8 cellular contexts compared by ENCODE assay signal in the genomic region with DNA sequence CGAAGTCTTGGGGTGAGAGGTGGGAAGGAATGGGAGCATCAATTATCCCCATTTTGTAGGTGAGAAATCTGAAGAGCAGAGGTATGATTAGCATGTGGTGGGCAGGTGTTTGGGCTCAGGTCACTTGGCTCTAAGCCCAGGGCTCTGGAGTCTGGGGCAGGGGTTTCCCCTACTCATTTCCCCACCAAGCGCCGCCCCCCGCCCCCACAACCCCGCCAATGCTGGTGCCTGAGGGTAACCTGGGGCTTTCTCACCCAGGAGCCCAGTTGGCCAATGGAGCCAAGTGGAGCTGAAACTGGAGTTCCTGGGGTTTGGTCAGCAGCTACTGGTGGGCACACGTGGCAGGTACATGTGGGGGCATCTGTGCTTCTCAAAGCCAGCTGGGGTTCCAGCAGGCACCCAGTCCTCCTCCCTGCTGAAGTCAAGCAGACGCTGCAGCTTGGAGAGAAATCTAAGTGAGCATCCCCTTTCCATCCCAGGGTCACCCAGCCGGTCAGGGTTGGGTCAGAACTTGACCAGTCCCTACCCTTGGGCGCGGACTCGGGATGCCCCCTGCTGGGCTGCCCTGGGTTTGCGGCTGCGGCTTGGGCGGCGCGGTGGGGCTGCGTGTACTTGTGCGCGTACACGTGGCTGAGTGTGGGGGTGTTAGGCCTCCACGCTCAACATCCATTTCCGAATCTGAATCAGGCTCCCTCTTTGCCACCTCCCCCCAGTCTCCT. TPM values are rescaled to one million over a fixed set of nuclear protein-coding genes. Genes with fewer than 3 reads are reported as not detected.
DNase-seq lines count a peak whose midpoint lies in the region; ATAC-seq and TF ChIP-seq lines count a peak whose summit lies in the region.

No MANE protein-coding gene starts in this region.

- peak overlapping the region; percentile 16 for H2BK15ac ChIP-seq in neuronal stem cell (ENCODE audit: low read length)

- TF ChIP-seq POLR2A in Peyer's patch (IDR thresholded peaks at IDR 0.05), result no peak

- peak overlapping the region; percentile 33 for H2BK5ac ChIP-seq in neuronal stem cell (ENCODE audit: low read length)

- intact Hi-C loops in CD4-positive, alpha-beta T cell (cut with DNase I, micrococcal nuclease), result no loop called here
- intact Hi-C loops in left colon (cut with DNase I, micrococcal nuclease), result no loop called here

- peak overlapping the region; percentile 54 for H3K4me3 Mint-ChIP-seq in CD4-positive, alpha-beta T cell

- H4K8ac ChIP-seq in neuronal stem cell (ENCODE audit: low read depth, low read length), result no peak overlapping the region

- H3K27me3 Mint-ChIP-seq in CD4-positive, alpha-beta T cell, result peaks cover 89% of the 10 kb centered on the region

- CTCF ChIA-PET in CD4-positive, alpha-beta T cell (lab: Charles Lee), result no interaction called here

- no peak for DNase-seq in CD4-positive, alpha-beta T cell
- DNase-seq in LNCaP clone FGC (ENCODE audit: low read depth) (no peak), T47D (ENCODE audit: low read depth in 1 of 2, low spot score in 1 of 2) (peak; percentile 47 to 69), neuronal stem cell (ENCODE audit: low spot score) (no peak), OCI-M1 (lab: John Stamatoyannopoulos, UW) (no peak), left colon (no peak), Peyer's patch (no peak)

- H4K91ac ChIP-seq in neuronal stem cell (ENCODE audit: low read depth, low read length, poor library complexity), result no peak overlapping the region

- H2BK12ac ChIP-seq in neuronal stem cell (ENCODE audit: low read length), result peak overlapping the region; percentile 65

- peak overlapping the region; percentile 76 for H3K4me2 ChIP-seq in neuronal stem cell (ENCODE audit: insufficient read depth, low read length, poor library complexity, severe bottlenecking)

- H3K9me3 Mint-ChIP-seq in CD4-positive, alpha-beta T cell, result no peaks in the 10 kb centered on the region

- H3K4me1 Mint-ChIP-seq in CD4-positive, alpha-beta T cell (ENCODE audit: low read depth), result peaks cover 33% of the 10 kb centered on the region

- no peak overlapping the region for H2AFZ ChIP-seq in neuronal stem cell (ENCODE audit: low read length)

- peak overlapping the region; percentile 26 for H3K23ac ChIP-seq in neuronal stem cell (ENCODE audit: low read depth, low read length, poor library complexity)

- H3K4me1 ChIP-seq in neuronal stem cell (ENCODE audit: control insufficient read depth in 2 of 2, insufficient read depth in 1 of 2, low read depth in 1 of 2, low read length in 2 of 2) (peaks cover 0 to 22% of the 10 kb centered on the region in 2 donors), Peyer's patch (peaks cover 4 to 32% (median 14%) of the 10 kb centered on the region in 4 donors)

- POLR2A ChIA-PET in CD4-positive, alpha-beta T cell (lab: Charles Lee), result no interaction called here

- H3K9ac ChIP-seq in neuronal stem cell (ENCODE audit: low read depth, low read length, poor library complexity), result peak overlapping the region; percentile 9

- no peaks in the 10 kb centered on the region for H3K36me3 Mint-ChIP-seq in CD4-positive, alpha-beta T cell (ENCODE audit: low read depth)

- no peak overlapping the region for H3K14ac ChIP-seq in neuronal stem cell (ENCODE audit: low read length)

- H3K79me1 ChIP-seq in neuronal stem cell (ENCODE audit: low read depth, low read length), result no peaks in the 10 kb centered on the region

- no peak overlapping the region for H3K27ac Mint-ChIP-seq in CD4-positive, alpha-beta T cell

- H3K18ac ChIP-seq in neuronal stem cell (ENCODE audit: low read length), result peak overlapping the region; percentile 86

- no peak for TF ChIP-seq CTCF in CD4-positive, alpha-beta T cell (IDR thresholded peaks at IDR 0.05)
- TF ChIP-seq CTCF in LNCaP clone FGC (IDR thresholded peaks at IDR 0.05; ENCODE audit: control insufficient read depth, extremely low read depth, insufficient read depth), result peak; percentile 19; the same call in 1 of the 2 replicates
- peak in 2 of 6 experiments; percentile 18 to 23 for TF ChIP-seq CTCF in Peyer's patch (IDR thresholded peaks at IDR 0.05)

- H3K4me3 ChIP-seq in LNCaP clone FGC (ENCODE audit: low read depth, low read length) (no peak overlapping the region), neuronal stem cell (ENCODE audit: low read length in 2 of 2) (no peak overlapping the region), Peyer's patch (peak overlapping the region in 1 of 4 donors; percentile 22)

- ATAC-seq in CD4-positive, alpha-beta T cell (ENCODE audit: poor library complexity), result no peak
- ATAC-seq in HG03520 (IDR thresholded peaks at IDR 0.05; ENCODE audit: unreplicated experiment) (no peak), left colon (no peak)

- in situ Hi-C loops in T47D (cut with HindIII; ENCODE audit: low pct_unique_long_range_greater_than_20kb, low sequenced_read_pairs), result no loop called here

- peak overlapping the region; percentile 58 for H2AK5ac ChIP-seq in neuronal stem cell (ENCODE audit: low read depth, low read length)

- H3K27ac ChIP-seq in CD4-positive, alpha-beta T cell (ENCODE audit: low read depth, low read length), result no peak overlapping the region
- H3K27ac ChIP-seq in neuronal stem cell (replicated peaks; ENCODE audit: low read length) (no peak overlapping the region), Peyer's patch (no peak overlapping the region)

- WGBS in neuronal stem cell (ENCODE audit: extremely low coverage in 2 of 2, insufficient read length in 2 of 2, insufficient replicate concordance in 1 of 2), 2 donors, result no CpG with 5 or more reads among the region's 22 CpGs

- H3K36me3 ChIP-seq in neuronal stem cell (replicated peaks in 1 of 2; ENCODE audit: control insufficient read depth in 2 of 2, insufficient read depth in 2 of 2, low read length in 2 of 2) (no peaks in the 10 kb centered on the region), Peyer's patch (no peaks in the 10 kb centered on the region)

- H3K4ac ChIP-seq in neuronal stem cell (ENCODE audit: low read length), result no peak overlapping the region

- peaks cover 45% of the 10 kb centered on the region for H3K27me3 ChIP-seq in CD4-positive, alpha-beta T cell (ENCODE audit: control insufficient read depth, insufficient read depth, low read length)
- peaks cover 24 to 94% (median 54%) of the 10 kb centered on the region in 3 experiments for H3K27me3 ChIP-seq in neuronal stem cell (ENCODE audit: control insufficient read depth in 3 of 3, insufficient read depth in 3 of 3, low read depth in 1 of 3, low read length in 3 of 3)
- H3K27me3 ChIP-seq in Peyer's patch, result peaks cover 0 to 48% of the 10 kb centered on the region in 2 donors

- H3K9me3 ChIP-seq in CD4-positive, alpha-beta T cell (ENCODE audit: control insufficient read depth, low read length), result no peaks in the 10 kb centered on the region
- H3K9me3 ChIP-seq in neuronal stem cell (replicated peaks in 1 of 2; ENCODE audit: control insufficient read depth in 2 of 2, insufficient read depth in 1 of 2, low read depth in 1 of 2, low read length in 2 of 2) (peaks cover 2 to 4% of the 10 kb centered on the region in 2 donors), Peyer's patch (no peaks in the 10 kb centered on the region)

- no peak overlapping the region for H2BK120ac ChIP-seq in neuronal stem cell (ENCODE audit: low read depth, low read length)

RNA-seq across cellular contexts. Expression of a gene that starts 1.6 kb away (rescaled TPM):
- total RNA-seq in CD4-positive, alpha-beta T cell, result not detected
- polyA plus RNA-seq in neuronal stem cell (2013, experiment 1 of 2), result not detected
- polyA plus RNA-seq in neuronal stem cell (2013, experiment 2 of 2), result not detected
- total RNA-seq in left colon (under 1 TPM; 0.84 to 0.98 TPM), Peyer's patch (under 1 TPM in 2 of 4 donors, not detected in 2; 0.54 to 0.76 TPM)

RNA-seq across cellular contexts. Expression of a gene that starts 42.1 kb away (rescaled TPM):
- total RNA-seq in CD4-positive, alpha-beta T cell, result 100 to 1,000 TPM; 231 to 234 TPM
- 54.5 TPM for polyA plus RNA-seq in neuronal stem cell (2013, experiment 1 of 2)
- 51.5 TPM for polyA plus RNA-seq in neuronal stem cell (2013, experiment 2 of 2)
- total RNA-seq in left colon, result 100 to 1,000 TPM in 1 of 2 donors, 10 to 100 TPM in 1; 98.8 to 107 TPM
- total RNA-seq in Peyer's patch, result 100 to 1,000 TPM in 3 of 4 donors, 10 to 100 TPM in 1; 64.4 to 253 (median 207) TPM

Comparison
In these comparisons a context has a peak if more than half of its experiments do, and no peak if none do; other contexts are left out.
1. DNase-seq: peak in T47D (2 of 2); none in CD4-positive, alpha-beta T cell (0 of 10), LNCaP clone FGC (single experiment), neuronal stem cell (single experiment), OCI-M1 (single experiment), left colon (0 of 2) and Peyer's patch (0 of 3).